In the genomic region with DNA sequence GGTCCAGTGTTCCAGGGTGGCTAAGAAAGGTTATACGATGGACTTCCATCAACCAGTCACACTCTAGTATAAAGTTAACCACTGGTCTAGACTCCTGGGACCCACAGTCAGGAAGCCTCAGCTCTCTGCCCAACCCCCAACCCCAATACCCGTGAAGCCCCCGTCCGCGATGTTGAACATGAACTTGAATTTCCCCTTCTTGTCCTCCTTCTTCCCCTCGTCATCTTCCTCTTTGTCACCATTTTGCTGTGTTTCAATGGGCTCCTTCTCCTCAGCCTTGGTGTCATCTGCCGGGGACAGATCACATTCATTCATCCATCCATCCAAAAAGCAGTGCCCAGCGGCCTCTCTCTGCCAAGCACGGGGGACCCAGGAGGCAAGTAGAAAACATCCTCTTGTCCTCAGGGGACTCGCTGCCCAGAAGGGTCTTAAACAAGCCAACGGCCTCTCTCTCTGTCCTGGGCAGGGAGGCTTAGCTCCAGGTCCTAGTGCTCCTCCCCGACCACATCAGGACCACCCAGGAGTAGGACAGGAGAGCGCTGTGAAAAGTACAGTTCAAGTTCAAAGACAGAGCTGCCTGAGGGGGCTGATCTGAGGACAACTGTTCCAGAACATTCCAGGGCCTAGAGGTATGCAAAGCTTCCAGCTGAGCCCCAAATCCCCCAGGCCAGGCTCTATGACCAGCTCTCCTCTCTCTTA, we compare ENCODE assay signal across 2 cellular contexts.
TF ChIP-seq lines count a peak whose summit lies in the region.

No MANE protein-coding gene starts in this region.

TF ChIP-seq in GM23338, 12 proteins besides CTCF, POLR2A, EP300 and RAD21 (continues in another document):
- TF ChIP-seq, protein P1, sequence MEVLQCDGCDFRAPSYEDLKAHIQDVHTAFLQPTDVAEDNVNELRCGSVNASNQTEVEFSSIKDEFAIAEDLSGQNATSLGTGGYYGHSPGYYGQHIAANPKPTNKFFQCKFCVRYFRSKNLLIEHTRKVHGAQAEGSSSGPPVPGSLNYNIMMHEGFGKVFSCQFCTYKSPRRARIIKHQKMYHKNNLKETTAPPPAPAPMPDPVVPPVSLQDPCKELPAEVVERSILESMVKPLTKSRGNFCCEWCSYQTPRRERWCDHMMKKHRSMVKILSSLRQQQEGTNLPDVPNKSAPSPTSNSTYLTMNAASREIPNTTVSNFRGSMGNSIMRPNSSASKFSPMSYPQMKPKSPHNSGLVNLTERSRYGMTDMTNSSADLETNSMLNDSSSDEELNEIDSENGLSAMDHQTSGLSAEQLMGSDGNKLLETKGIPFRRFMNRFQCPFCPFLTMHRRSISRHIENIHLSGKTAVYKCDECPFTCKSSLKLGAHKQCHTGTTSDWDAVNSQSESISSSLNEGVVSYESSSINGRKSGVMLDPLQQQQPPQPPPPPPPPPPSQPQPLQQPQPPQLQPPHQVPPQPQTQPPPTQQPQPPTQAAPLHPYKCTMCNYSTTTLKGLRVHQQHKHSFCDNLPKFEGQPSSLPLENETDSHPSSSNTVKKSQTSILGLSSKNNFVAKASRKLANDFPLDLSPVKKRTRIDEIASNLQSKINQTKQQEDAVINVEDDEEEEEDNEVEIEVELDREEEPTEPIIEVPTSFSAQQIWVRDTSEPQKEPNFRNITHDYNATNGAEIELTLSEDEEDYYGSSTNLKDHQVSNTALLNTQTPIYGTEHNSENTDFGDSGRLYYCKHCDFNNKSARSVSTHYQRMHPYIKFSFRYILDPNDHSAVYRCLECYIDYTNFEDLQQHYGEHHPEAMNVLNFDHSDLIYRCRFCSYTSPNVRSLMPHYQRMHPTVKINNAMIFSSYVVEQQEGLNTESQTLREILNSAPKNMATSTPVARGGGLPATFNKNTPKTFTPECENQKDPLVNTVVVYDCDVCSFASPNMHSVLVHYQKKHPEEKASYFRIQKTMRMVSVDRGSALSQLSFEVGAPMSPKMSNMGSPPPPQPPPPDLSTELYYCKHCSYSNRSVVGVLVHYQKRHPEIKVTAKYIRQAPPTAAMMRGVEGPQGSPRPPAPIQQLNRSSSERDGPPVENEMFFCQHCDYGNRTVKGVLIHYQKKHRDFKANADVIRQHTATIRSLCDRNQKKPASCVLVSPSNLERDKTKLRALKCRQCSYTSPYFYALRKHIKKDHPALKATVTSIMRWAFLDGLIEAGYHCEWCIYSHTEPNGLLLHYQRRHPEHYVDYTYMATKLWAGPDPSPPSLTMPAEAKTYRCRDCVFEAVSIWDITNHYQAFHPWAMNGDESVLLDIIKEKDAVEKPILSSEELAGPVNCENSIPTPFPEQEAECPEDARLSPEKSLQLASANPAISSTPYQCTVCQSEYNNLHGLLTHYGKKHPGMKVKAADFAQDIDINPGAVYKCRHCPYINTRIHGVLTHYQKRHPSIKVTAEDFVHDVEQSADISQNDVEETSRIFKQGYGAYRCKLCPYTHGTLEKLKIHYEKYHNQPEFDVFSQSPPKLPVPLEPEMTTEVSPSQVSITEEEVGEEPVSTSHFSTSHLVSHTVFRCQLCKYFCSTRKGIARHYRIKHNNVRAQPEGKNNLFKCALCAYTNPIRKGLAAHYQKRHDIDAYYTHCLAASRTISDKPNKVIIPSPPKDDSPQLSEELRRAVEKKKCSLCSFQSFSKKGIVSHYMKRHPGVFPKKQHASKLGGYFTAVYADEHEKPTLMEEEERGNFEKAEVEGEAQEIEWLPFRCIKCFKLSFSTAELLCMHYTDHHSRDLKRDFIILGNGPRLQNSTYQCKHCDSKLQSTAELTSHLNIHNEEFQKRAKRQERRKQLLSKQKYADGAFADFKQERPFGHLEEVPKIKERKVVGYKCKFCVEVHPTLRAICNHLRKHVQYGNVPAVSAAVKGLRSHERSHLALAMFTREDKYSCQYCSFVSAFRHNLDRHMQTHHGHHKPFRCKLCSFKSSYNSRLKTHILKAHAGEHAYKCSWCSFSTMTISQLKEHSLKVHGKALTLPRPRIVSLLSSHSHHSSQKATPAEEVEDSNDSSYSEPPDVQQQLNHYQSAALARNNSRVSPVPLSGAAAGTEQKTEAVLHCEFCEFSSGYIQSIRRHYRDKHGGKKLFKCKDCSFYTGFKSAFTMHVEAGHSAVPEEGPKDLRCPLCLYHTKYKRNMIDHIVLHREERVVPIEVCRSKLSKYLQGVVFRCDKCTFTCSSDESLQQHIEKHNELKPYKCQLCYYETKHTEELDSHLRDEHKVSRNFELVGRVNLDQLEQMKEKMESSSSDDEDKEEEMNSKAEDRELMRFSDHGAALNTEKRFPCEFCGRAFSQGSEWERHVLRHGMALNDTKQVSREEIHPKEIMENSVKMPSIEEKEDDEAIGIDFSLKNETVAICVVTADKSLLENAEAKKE (CRISPR knock-in tag; IDR thresholded peaks at IDR 0.05), result no peak
- TF ChIP-seq, protein P2, sequence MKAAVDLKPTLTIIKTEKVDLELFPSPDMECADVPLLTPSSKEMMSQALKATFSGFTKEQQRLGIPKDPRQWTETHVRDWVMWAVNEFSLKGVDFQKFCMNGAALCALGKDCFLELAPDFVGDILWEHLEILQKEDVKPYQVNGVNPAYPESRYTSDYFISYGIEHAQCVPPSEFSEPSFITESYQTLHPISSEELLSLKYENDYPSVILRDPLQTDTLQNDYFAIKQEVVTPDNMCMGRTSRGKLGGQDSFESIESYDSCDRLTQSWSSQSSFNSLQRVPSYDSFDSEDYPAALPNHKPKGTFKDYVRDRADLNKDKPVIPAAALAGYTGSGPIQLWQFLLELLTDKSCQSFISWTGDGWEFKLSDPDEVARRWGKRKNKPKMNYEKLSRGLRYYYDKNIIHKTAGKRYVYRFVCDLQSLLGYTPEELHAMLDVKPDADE (IDR thresholded peaks at IDR 0.05), result no peak
- TF ChIP-seq EZH2phosphoT487 (IDR thresholded peaks at IDR 0.05; ENCODE audit: unreplicated experiment) (no peak), STAT1 (IDR thresholded peaks at IDR 0.05; ENCODE audit: unreplicated experiment) (no peak), ZNF331 (CRISPR knock-in tag; IDR thresholded peaks at IDR 0.05; ENCODE audit: low read depth) (no peak), JUNB (IDR thresholded peaks at IDR 0.05; ENCODE audit: unreplicated experiment) (no peak), EZH2 (IDR thresholded peaks at IDR 0.05; ENCODE audit: low read depth, unreplicated experiment) (no peak)
- TF ChIP-seq, protein P3, sequence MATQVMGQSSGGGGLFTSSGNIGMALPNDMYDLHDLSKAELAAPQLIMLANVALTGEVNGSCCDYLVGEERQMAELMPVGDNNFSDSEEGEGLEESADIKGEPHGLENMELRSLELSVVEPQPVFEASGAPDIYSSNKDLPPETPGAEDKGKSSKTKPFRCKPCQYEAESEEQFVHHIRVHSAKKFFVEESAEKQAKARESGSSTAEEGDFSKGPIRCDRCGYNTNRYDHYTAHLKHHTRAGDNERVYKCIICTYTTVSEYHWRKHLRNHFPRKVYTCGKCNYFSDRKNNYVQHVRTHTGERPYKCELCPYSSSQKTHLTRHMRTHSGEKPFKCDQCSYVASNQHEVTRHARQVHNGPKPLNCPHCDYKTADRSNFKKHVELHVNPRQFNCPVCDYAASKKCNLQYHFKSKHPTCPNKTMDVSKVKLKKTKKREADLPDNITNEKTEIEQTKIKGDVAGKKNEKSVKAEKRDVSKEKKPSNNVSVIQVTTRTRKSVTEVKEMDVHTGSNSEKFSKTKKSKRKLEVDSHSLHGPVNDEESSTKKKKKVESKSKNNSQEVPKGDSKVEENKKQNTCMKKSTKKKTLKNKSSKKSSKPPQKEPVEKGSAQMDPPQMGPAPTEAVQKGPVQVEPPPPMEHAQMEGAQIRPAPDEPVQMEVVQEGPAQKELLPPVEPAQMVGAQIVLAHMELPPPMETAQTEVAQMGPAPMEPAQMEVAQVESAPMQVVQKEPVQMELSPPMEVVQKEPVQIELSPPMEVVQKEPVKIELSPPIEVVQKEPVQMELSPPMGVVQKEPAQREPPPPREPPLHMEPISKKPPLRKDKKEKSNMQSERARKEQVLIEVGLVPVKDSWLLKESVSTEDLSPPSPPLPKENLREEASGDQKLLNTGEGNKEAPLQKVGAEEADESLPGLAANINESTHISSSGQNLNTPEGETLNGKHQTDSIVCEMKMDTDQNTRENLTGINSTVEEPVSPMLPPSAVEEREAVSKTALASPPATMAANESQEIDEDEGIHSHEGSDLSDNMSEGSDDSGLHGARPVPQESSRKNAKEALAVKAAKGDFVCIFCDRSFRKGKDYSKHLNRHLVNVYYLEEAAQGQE (IDR thresholded peaks at IDR 0.05; ENCODE audit: unreplicated experiment), result no peak

TF ChIP-seq in K562, 482 proteins besides CTCF, POLR2A, EP300 and RAD21 (continues in another document):
- TF ChIP-seq ZNF175 (CRISPR knock-in tag; IDR thresholded peaks at IDR 0.05; ENCODE audit: low read depth) (no peak), TBL1XR1 (IDR thresholded peaks at IDR 0.05; ENCODE audit: low read length in 2 of 2) (no peak), ZNF445 (CRISPR knock-in tag; IDR thresholded peaks at IDR 0.05; ENCODE audit: low read depth) (no peak), SMAD3 (CRISPR knock-in tag; conservative IDR thresholded peaks at IDR 0.05) (no peak), RUNX1 (IDR thresholded peaks at IDR 0.05; ENCODE audit: low read depth) (no peak), GATAD2B (IDR thresholded peaks at IDR 0.05; ENCODE audit: borderline replicate concordance) (no peak), BDP1 (IDR thresholded peaks at IDR 0.05; ENCODE audit: insufficient read depth, insufficient read length) (no peak), ZNF561 (CRISPR knock-in tag; conservative IDR thresholded peaks at IDR 0.05) (no peak), NCOR1 (IDR thresholded peaks at IDR 0.05) (no peak), ZKSCAN1 (IDR thresholded peaks at IDR 0.05; ENCODE audit: low read depth, low read length) (no peak)
- TF ChIP-seq, protein P4, sequence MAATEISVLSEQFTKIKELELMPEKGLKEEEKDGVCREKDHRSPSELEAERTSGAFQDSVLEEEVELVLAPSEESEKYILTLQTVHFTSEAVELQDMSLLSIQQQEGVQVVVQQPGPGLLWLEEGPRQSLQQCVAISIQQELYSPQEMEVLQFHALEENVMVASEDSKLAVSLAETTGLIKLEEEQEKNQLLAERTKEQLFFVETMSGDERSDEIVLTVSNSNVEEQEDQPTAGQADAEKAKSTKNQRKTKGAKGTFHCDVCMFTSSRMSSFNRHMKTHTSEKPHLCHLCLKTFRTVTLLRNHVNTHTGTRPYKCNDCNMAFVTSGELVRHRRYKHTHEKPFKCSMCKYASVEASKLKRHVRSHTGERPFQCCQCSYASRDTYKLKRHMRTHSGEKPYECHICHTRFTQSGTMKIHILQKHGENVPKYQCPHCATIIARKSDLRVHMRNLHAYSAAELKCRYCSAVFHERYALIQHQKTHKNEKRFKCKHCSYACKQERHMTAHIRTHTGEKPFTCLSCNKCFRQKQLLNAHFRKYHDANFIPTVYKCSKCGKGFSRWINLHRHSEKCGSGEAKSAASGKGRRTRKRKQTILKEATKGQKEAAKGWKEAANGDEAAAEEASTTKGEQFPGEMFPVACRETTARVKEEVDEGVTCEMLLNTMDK (IDR thresholded peaks at IDR 0.05; ENCODE audit: borderline replicate concordance, insufficient read depth, low read depth, low read length, poor library complexity, severe bottlenecking), result no peak
- TF ChIP-seq, protein P5, sequence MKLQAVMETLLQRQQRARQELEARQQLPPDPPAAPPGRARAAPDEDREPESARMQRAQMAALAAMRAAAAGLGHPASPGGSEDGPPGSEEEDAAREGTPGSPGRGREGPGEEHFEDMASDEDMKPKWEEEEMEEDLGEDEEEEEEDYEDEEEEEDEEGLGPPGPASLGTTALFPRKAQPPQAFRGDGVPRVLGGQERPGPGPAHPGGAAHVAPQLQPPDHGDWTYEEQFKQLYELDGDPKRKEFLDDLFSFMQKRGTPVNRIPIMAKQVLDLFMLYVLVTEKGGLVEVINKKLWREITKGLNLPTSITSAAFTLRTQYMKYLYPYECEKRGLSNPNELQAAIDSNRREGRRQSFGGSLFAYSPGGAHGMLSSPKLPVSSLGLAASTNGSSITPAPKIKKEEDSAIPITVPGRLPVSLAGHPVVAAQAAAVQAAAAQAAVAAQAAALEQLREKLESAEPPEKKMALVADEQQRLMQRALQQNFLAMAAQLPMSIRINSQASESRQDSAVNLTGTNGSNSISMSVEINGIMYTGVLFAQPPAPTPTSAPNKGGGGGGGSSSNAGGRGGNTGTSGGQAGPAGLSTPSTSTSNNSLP (IDR thresholded peaks at IDR 0.05; ENCODE audit: borderline replicate concordance, low read depth, low read length), result no peak
- TF ChIP-seq, protein P6, sequence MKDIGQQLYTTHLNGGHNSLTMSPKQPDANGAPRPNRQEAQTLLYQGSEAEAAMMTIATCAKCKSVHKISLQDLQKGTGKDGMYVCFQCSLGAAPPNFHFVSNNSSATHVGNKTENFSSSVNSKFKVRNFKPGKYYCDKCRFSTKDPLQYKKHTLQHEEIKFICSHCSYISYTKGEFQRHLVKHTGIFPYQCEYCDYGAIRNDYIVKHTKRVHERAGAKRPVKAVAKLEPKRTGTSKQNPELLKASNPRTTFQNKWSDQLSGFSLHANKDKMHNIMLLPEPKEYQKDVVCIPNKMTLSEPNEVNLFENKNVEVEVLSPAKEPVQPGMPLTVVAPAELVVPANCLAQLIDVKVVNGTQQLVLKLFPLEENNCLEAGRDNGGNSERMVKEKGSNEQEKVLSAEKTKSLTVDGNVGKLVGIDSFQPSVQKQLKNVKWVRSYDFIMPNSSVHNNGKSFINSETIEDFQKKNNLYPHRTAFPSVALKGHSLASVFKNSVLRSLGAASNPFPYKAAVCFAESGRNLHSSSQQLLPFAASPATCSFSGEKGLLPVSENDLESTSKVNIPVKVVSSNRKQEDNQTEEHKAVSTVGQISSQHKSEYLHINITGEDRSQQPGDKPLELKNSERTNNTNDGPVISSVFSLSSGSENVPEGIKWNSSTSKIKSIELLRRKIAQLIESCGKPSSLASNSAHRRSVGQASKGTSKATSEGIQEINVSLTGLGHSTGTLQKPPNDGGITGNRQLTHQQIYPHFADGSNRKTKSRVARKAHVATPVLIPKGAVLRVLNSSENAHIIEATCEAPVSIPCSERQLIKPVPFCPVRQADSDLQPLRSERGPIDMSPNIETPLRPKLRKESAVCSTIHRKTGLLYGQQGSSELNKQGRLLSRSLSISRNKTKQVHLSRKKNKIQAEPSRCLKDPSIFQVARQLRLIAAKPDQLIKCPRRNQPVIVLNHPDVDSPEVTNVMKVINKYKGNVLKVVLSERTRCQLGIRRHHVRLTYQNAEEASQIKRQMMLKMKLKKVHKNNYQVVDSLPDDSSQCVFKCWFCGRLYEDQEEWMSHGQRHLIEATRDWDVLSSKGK (CRISPR knock-in tag; IDR thresholded peaks at IDR 0.05), result no peak
- TF ChIP-seq, protein P7, sequence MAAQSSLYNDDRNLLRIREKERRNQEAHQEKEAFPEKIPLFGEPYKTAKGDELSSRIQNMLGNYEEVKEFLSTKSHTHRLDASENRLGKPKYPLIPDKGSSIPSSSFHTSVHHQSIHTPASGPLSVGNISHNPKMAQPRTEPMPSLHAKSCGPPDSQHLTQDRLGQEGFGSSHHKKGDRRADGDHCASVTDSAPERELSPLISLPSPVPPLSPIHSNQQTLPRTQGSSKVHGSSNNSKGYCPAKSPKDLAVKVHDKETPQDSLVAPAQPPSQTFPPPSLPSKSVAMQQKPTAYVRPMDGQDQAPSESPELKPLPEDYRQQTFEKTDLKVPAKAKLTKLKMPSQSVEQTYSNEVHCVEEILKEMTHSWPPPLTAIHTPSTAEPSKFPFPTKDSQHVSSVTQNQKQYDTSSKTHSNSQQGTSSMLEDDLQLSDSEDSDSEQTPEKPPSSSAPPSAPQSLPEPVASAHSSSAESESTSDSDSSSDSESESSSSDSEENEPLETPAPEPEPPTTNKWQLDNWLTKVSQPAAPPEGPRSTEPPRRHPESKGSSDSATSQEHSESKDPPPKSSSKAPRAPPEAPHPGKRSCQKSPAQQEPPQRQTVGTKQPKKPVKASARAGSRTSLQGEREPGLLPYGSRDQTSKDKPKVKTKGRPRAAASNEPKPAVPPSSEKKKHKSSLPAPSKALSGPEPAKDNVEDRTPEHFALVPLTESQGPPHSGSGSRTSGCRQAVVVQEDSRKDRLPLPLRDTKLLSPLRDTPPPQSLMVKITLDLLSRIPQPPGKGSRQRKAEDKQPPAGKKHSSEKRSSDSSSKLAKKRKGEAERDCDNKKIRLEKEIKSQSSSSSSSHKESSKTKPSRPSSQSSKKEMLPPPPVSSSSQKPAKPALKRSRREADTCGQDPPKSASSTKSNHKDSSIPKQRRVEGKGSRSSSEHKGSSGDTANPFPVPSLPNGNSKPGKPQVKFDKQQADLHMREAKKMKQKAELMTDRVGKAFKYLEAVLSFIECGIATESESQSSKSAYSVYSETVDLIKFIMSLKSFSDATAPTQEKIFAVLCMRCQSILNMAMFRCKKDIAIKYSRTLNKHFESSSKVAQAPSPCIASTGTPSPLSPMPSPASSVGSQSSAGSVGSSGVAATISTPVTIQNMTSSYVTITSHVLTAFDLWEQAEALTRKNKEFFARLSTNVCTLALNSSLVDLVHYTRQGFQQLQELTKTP (IDR thresholded peaks at IDR 0.05; ENCODE audit: low read depth in 1 of 2, partially characterized antibody in 2 of 2), result no peak
